ENCODE assay signal across 21 cellular contexts in the genomic region with DNA sequence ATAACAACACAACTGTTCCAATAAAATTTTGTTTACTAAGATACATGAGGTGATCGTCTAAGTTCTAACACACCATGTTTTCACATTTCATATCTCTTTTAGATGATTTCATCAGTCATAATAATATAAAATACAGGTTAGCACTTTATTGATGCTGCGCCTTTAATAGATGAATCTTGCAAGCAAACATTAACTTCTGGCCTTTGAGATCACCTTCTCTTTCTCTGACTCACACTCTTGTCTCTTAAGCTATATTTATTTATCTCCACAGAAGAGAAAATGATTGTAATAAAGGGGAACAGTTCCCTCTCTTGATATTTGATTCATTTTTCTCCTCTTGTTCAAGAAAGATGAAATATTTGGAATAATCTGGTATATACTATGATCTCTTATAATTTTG.
"Had no signal": no experiment of that assay in that cellular context is flagged by ENCODE, and none has a peak within 500 bp of the region (broad histone marks: within the 10 kb centered on the region; RNA-seq: fewer than 3 reads in every experiment).

No MANE protein-coding gene starts in this region.

- H3K4me1 Mint-ChIP-seq: IgD-negative memory B cell had no signal

- H3K27me3 Mint-ChIP-seq: IgD-negative memory B cell had no signal

- DNase-seq: Kasumi-1, MM.1S, NCI-H1092 treated with DMSO at 0.1 percent for 48 hours, NCI-H1436, NCI-H187, NCI-H2029, NCI-H2081 treated with DMSO at 0.1 percent for 48 hours, NCI-H2171, NCI-H345, NCI-H446 treated with DMSO at 0.1 percent for 48 hours, NCI-H510A treated with DMSO at 0.1 percent for 48 hours, NCI-H526, NCI-H82, SHP77 treated with DMSO at 0.1 percent for 48 hours, SJCRH30, T-helper 1 cell had no signal

- H3K27ac Mint-ChIP-seq: IgD-negative memory B cell had no signal

- H3K4me3 Mint-ChIP-seq: IgD-negative memory B cell had no signal

- FAIRE-seq: HTR-8/SVneo, K562 had no signal

- ATAC-seq: K562, Right ventricle myocardium inferior, SK-N-SH treated with all-trans-retinoic acid at 6 μM for 48 hours had no signal

- H3K36me3 Mint-ChIP-seq: IgD-negative memory B cell had no signal
